Comparison of ENCODE assay signal across 1 cellular context in genomic region chr19:8389891-8390616, GRCh38.
TF ChIP-seq lines count a peak whose summit lies in the region.

RAB11B (plus strand) TSS chr19:8390360; CDS start chr19:8390417, 57 bp downstream.

TF ChIP-seq in GM12878, 131 proteins besides CTCF, POLR2A, EP300 and RAD21 (continued from another document and continues in another):
- TF ChIP-seq POLR2AphosphoS2 (IDR thresholded peaks at IDR 0.05; ENCODE audit: low read depth, low read length) (no peak), DPF2 (IDR thresholded peaks at IDR 0.05) (peak; percentile 100), ZBTB11 (CRISPR knock-in tag; IDR thresholded peaks at IDR 0.05) (peak; percentile 53; the same call in 1 of the 2 replicates), IRF4 (IDR thresholded peaks at IDR 0.05; ENCODE audit: low read depth, low read length) (no peak; the same call in 1 of the 2 replicates), HDGF (IDR thresholded peaks at IDR 0.05) (peak; percentile 45; the same call in 1 of the 2 replicates), RFX5 (IDR thresholded peaks at IDR 0.05; ENCODE audit: low read depth, low read length) (no peak), KLF5 (IDR thresholded peaks at IDR 0.05; ENCODE audit: partially characterized antibody) (peak; percentile 96), MYB (IDR thresholded peaks at IDR 0.05; ENCODE audit: borderline replicate concordance, low read depth, low read length) (no peak), ZBTB40 (IDR thresholded peaks at IDR 0.05; ENCODE audit: borderline replicate concordance) (peak; percentile 96), SMC3 (IDR thresholded peaks at IDR 0.05; ENCODE audit: borderline replicate concordance, low read length) (no peak), STAT1 (conservative IDR thresholded peaks at IDR 0.05) (peak; percentile 78; the same call in 1 of the 2 replicates), KAT2A (conservative IDR thresholded peaks at IDR 0.05; ENCODE audit: control insufficient read depth, low read depth, low read length) (no peak), PBX3 (IDR thresholded peaks at IDR 0.05; ENCODE audit: insufficient replicate concordance, low read depth, low read length) (peak; percentile 94), GABPA (IDR thresholded peaks at IDR 0.05; ENCODE audit: low read depth) (peak; percentile 94), ZNF217 (IDR thresholded peaks at IDR 0.05) (peak; percentile 68), NR2F1 (conservative IDR thresholded peaks at IDR 0.05) (peak; percentile 96), TARDBP (IDR thresholded peaks at IDR 0.05; ENCODE audit: borderline replicate concordance) (no peak), ZNF384 (IDR thresholded peaks at IDR 0.05; ENCODE audit: borderline replicate concordance, low read depth, low read length) (no peak), IKZF2 (IDR thresholded peaks at IDR 0.05) (peak in 1 of 2 experiments; percentile 60; a peak in 1 of 4 replicates), CHD2 (IDR thresholded peaks at IDR 0.05; ENCODE audit: borderline replicate concordance, low read depth, low read length) (peak; percentile 97), SP1 (IDR thresholded peaks at IDR 0.05; ENCODE audit: low read depth, low read length) (peak; percentile 97), RELB (IDR thresholded peaks at IDR 0.05; ENCODE audit: low read depth) (peak; percentile 59; the same call in 1 of the 2 replicates), RELA (IDR thresholded peaks at IDR 0.05; ENCODE audit: borderline replicate concordance, partially characterized antibody) (peak; percentile 69), CEBPZ (IDR thresholded peaks at IDR 0.05; ENCODE audit: low read depth, low read length) (peak; percentile 97), ZBTB4 (CRISPR knock-in tag; IDR thresholded peaks at IDR 0.05) (peak; percentile 89), SMAD1 (IDR thresholded peaks at IDR 0.05; ENCODE audit: low read depth, partially characterized antibody) (no peak), NR2C2 (IDR thresholded peaks at IDR 0.05; ENCODE audit: borderline replicate concordance, control insufficient read depth, insufficient read length, low read depth) (no peak), ZNF622 (IDR thresholded peaks at IDR 0.05) (no peak), CBFB (IDR thresholded peaks at IDR 0.05; ENCODE audit: low read depth) (no peak), ZNF207 (IDR thresholded peaks at IDR 0.05; ENCODE audit: borderline replicate concordance) (peak; percentile 90; the same call in 1 of the 2 replicates), ZNF592 (IDR thresholded peaks at IDR 0.05) (0 out of 2 replicates have a peak, but pooled peaks have one; percentile 66), PAX8 (IDR thresholded peaks at IDR 0.05) (no peak), ETV6 (conservative IDR thresholded peaks at IDR 0.05 in 1 of 2, IDR thresholded peaks at IDR 0.05 in 1 of 2; ENCODE audit: borderline replicate concordance in 1 of 2, low read depth in 1 of 2) (no peak)
